35 cellular contexts compared by ENCODE assay signal in the genomic region with DNA sequence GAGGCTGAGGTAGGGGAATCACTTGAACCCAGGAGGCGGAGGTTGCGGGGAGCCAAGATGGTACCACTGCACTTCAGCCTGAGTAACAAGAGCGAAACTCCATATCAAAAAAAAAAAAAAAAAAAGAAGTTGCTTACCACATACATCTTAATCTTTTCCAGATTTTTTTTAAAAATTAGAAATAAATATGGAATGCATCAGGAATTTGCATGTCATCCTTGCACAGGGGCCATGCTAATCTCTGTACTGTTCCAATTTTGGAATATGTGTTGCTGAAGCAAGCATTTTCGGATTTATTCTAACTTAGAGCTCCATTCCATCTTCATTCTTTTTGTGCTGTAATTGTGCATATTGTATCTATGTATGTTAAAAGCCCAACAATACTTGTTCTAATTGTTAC.
"Had no signal": no experiment of that assay in that cellular context is flagged by ENCODE, and none has a peak within 500 bp of the region (broad histone marks: within the 10 kb centered on the region; RNA-seq: fewer than 3 reads in every experiment).

No MANE protein-coding gene starts in this region.

- ATAC-seq: activated CD4-positive, alpha-beta T cell treated with anti-CD3 and anti-CD28 coated beads for 36 hours; activated CD4-positive, CD25-positive, alpha-beta regulatory T cell treated with anti-CD3 and anti-CD28 coated beads, Interleukin-2, amount 50 U/mL, for 24 hours; activated CD8-positive, alpha-beta memory T cell treated with anti-CD3 and anti-CD28 coated beads, Interleukin-2, amount 10 ng/mL, durations not matched to agents 7 days and 5 days; activated CD8-positive, alpha-beta T cell treated with anti-CD3 and anti-CD28 coated beads, Interleukin-2, amount 10 ng/mL, durations not matched to agents 7 days and 5 days; activated naive CD8-positive, alpha-beta T cell treated with anti-CD3 and anti-CD28 coated beads, Interleukin-2, amount 50 U/mL, for 24 hours; activated T-cell treated with anti-CD3 and anti-CD28 coated beads, Interleukin-2, amount 50 U/mL, for 4 hours; T-cell; WTC11 had no signal

- H3K27me3 Mint-ChIP-seq: activated CD4-positive, alpha-beta memory T cell treated with anti-CD3 and anti-CD28 coated beads, Interleukin-2, amount 10 ng/mL, durations not matched to agents 7 days and 5 days; activated CD4-positive, alpha-beta T cell treated with anti-CD3 and anti-CD28 coated beads for 36 hours; activated CD4-positive, alpha-beta T cell treated with anti-CD3 and anti-CD28 coated beads, Interleukin-2, amount 10 ng/mL, durations not matched to agents 7 days and 5 days; activated CD8-positive, alpha-beta memory T cell treated with anti-CD3 and anti-CD28 coated beads, Interleukin-2, amount 10 ng/mL, durations not matched to agents 7 days and 5 days; activated naive CD4-positive, alpha-beta T cell treated with anti-CD3 and anti-CD28 coated beads, Interleukin-2, amount 10 ng/mL, durations not matched to agents 7 days and 5 days; activated naive CD4-positive, alpha-beta T cell treated with anti-CD3 and anti-CD28 coated beads, Interleukin-2, amount 50 U/mL, for 24 hours; activated naive CD8-positive, alpha-beta T cell; activated naive CD8-positive, alpha-beta T cell treated with anti-CD3 and anti-CD28 coated beads, Interleukin-2, amount 10 ng/mL, durations not matched to agents 7 days and 5 days; activated naive CD8-positive, alpha-beta T cell treated with anti-CD3 and anti-CD28 coated beads, Interleukin-2, amount 50 U/mL, for 24 hours; brain; central memory CD8-positive, alpha-beta T cell; T-cell had no signal

- DNase-seq: activated CD4-positive, alpha-beta memory T cell treated with anti-CD3 and anti-CD28 coated beads, Interleukin-2, amount 10 ng/mL, durations not matched to agents 7 days and 5 days; activated CD4-positive, alpha-beta T cell treated with anti-CD3 and anti-CD28 coated beads for 1 hour; activated CD4-positive, alpha-beta T cell treated with anti-CD3 and anti-CD28 coated beads for 36 hours; activated CD4-positive, alpha-beta T cell treated with anti-CD3 and anti-CD28 coated beads for 48 hours; activated CD4-positive, alpha-beta T cell treated with anti-CD3 and anti-CD28 coated beads, Interleukin-2, amount 10 ng/mL, durations not matched to agents 7 days and 5 days; activated CD4-positive, alpha-beta T cell treated with anti-CD3 and anti-CD28 coated beads, Interleukin-2, amount 50 U/mL, for 48 hours; activated CD4-positive, CD25-positive, alpha-beta regulatory T cell; activated CD8-positive, alpha-beta memory T cell treated with anti-CD3 and anti-CD28 coated beads for 24 hours; activated CD8-positive, alpha-beta memory T cell treated with anti-CD3 and anti-CD28 coated beads, Interleukin-2, amount 10 ng/mL, durations not matched to agents 7 days and 5 days; activated CD8-positive, alpha-beta memory T cell treated with anti-CD3 and anti-CD28 coated beads, Interleukin-2, amount 50 U/mL, for 48 hours; activated CD8-positive, alpha-beta T cell treated with anti-CD3 and anti-CD28 coated beads, Interleukin-2, amount 10 ng/mL, durations not matched to agents 7 days and 5 days; activated effector memory CD4-positive, alpha-beta T cell treated with Interleukin-2 at 50 U/mL for 16 hours; activated gamma-delta T cell; activated naive CD4-positive, alpha-beta T cell treated with anti-CD3 and anti-CD28 coated beads, Interleukin-2, amount 10 ng/mL, durations not matched to agents 7 days and 5 days; activated naive CD4-positive, alpha-beta T cell treated with Interleukin-2 at 50 U/mL for 16 hours; activated naive CD8-positive, alpha-beta T cell treated with anti-CD3 and anti-CD28 coated beads, Interleukin-2, amount 10 ng/mL, durations not matched to agents 7 days and 5 days; activated naive CD8-positive, alpha-beta T cell treated with anti-CD3 and anti-CD28 coated beads, Interleukin-2, amount 50 U/mL, for 24 hours; activated T-cell treated with anti-CD3 and anti-CD28 coated beads, Interleukin-2, amount 50 U/mL, for 4 hours; amygdala; anterior cingulate cortex; caudate nucleus; cerebellar nuclear complex; T-cell; T-helper 2 cell; T-helper 9 cell; WERI-Rb-1 had no signal

- H3K4me1 Mint-ChIP-seq: activated naive CD4-positive, alpha-beta T cell treated with anti-CD3 and anti-CD28 coated beads, Interleukin-2, amount 50 U/mL, for 24 hours; activated naive CD8-positive, alpha-beta T cell treated with anti-CD3 and anti-CD28 coated beads, Interleukin-2, amount 10 ng/mL, durations not matched to agents 7 days and 5 days; activated naive CD8-positive, alpha-beta T cell treated with anti-CD3 and anti-CD28 coated beads, Interleukin-2, amount 50 U/mL, for 24 hours; brain; central memory CD8-positive, alpha-beta T cell; T-cell had no signal

- H3K9me3 ChIP-seq: ascending aorta had no signal

- H3K4me3 Mint-ChIP-seq: activated CD4-positive, alpha-beta memory T cell treated with anti-CD3 and anti-CD28 coated beads, Interleukin-2, amount 10 ng/mL, durations not matched to agents 7 days and 5 days; activated CD4-positive, alpha-beta T cell treated with anti-CD3 and anti-CD28 coated beads for 36 hours; activated CD4-positive, alpha-beta T cell treated with anti-CD3 and anti-CD28 coated beads, Interleukin-2, amount 10 ng/mL, durations not matched to agents 7 days and 5 days; activated CD8-positive, alpha-beta memory T cell treated with anti-CD3 and anti-CD28 coated beads, Interleukin-2, amount 10 ng/mL, durations not matched to agents 7 days and 5 days; activated CD8-positive, alpha-beta T cell treated with anti-CD3 and anti-CD28 coated beads, Interleukin-2, amount 10 ng/mL, durations not matched to agents 7 days and 5 days; activated naive CD4-positive, alpha-beta T cell treated with anti-CD3 and anti-CD28 coated beads, Interleukin-2, amount 10 ng/mL, durations not matched to agents 7 days and 5 days; activated naive CD4-positive, alpha-beta T cell treated with anti-CD3 and anti-CD28 coated beads, Interleukin-2, amount 50 U/mL, for 24 hours; activated naive CD8-positive, alpha-beta T cell; activated naive CD8-positive, alpha-beta T cell treated with anti-CD3 and anti-CD28 coated beads, Interleukin-2, amount 10 ng/mL, durations not matched to agents 7 days and 5 days; activated naive CD8-positive, alpha-beta T cell treated with anti-CD3 and anti-CD28 coated beads, Interleukin-2, amount 50 U/mL, for 24 hours; activated T-cell treated with anti-CD3 and anti-CD28 coated beads, Interleukin-2, amount 50 U/mL, for 4 hours; brain; central memory CD8-positive, alpha-beta T cell; T-cell; T-helper 2 cell treated with Interferon-gamma antibody and Interleukin-4, amounts not matched to agents 5 μg/mL and 100 μg/mL, for 36 hours; WTC11 had no signal

- H3K9me3 Mint-ChIP-seq: activated CD4-positive, alpha-beta memory T cell treated with anti-CD3 and anti-CD28 coated beads, Interleukin-2, amount 10 ng/mL, durations not matched to agents 7 days and 5 days; activated CD4-positive, alpha-beta T cell treated with anti-CD3 and anti-CD28 coated beads, Interleukin-2, amount 10 ng/mL, durations not matched to agents 7 days and 5 days; activated naive CD4-positive, alpha-beta T cell treated with anti-CD3 and anti-CD28 coated beads, Interleukin-2, amount 10 ng/mL, durations not matched to agents 7 days and 5 days; activated naive CD4-positive, alpha-beta T cell treated with anti-CD3 and anti-CD28 coated beads, Interleukin-2, amount 50 U/mL, for 24 hours; activated naive CD8-positive, alpha-beta T cell treated with anti-CD3 and anti-CD28 coated beads, Interleukin-2, amount 10 ng/mL, durations not matched to agents 7 days and 5 days; activated naive CD8-positive, alpha-beta T cell treated with anti-CD3 and anti-CD28 coated beads, Interleukin-2, amount 50 U/mL, for 24 hours; activated T-cell treated with anti-CD3 and anti-CD28 coated beads, Interleukin-2, amount 50 U/mL, for 4 hours; activated T-helper 2 cell treated with anti-CD3 and anti-CD28 coated beads, Interferon-gamma antibody, Interleukin-2, Interleukin-4, amounts not matched to agents 10 μg/mL and 5 μg/mL and 100 μg/mL, durations not matched to agents 14 hours and 24 hours and 36 hours; central memory CD8-positive, alpha-beta T cell; T-cell; T-helper 2 cell treated with Interferon-gamma antibody and Interleukin-4, amounts not matched to agents 5 μg/mL and 100 μg/mL, for 36 hours; WTC11 had no signal

- H3K27ac Mint-ChIP-seq: activated CD4-positive, alpha-beta memory T cell treated with anti-CD3 and anti-CD28 coated beads, Interleukin-2, amount 10 ng/mL, durations not matched to agents 7 days and 5 days; activated CD4-positive, alpha-beta T cell treated with anti-CD3 and anti-CD28 coated beads for 36 hours; activated CD4-positive, alpha-beta T cell treated with anti-CD3 and anti-CD28 coated beads, Interleukin-2, amount 10 ng/mL, durations not matched to agents 7 days and 5 days; activated CD8-positive, alpha-beta memory T cell treated with anti-CD3 and anti-CD28 coated beads, Interleukin-2, amount 10 ng/mL, durations not matched to agents 7 days and 5 days; activated CD8-positive, alpha-beta T cell treated with anti-CD3 and anti-CD28 coated beads, Interleukin-2, amount 10 ng/mL, durations not matched to agents 7 days and 5 days; activated naive CD4-positive, alpha-beta T cell treated with anti-CD3 and anti-CD28 coated beads, Interleukin-2, amount 10 ng/mL, durations not matched to agents 7 days and 5 days; activated naive CD4-positive, alpha-beta T cell treated with anti-CD3 and anti-CD28 coated beads, Interleukin-2, amount 50 U/mL, for 24 hours; activated naive CD8-positive, alpha-beta T cell; activated naive CD8-positive, alpha-beta T cell treated with anti-CD3 and anti-CD28 coated beads, Interleukin-2, amount 10 ng/mL, durations not matched to agents 7 days and 5 days; activated naive CD8-positive, alpha-beta T cell treated with anti-CD3 and anti-CD28 coated beads, Interleukin-2, amount 50 U/mL, for 24 hours; activated T-helper 2 cell treated with anti-CD3 and anti-CD28 coated beads, Interferon-gamma antibody, Interleukin-2, Interleukin-4, amounts not matched to agents 10 μg/mL and 5 μg/mL and 100 μg/mL, durations not matched to agents 14 hours and 24 hours and 36 hours; brain; T-cell; T-helper 2 cell treated with Interferon-gamma antibody and Interleukin-4, amounts not matched to agents 5 μg/mL and 100 μg/mL, for 36 hours had no signal
